30 cellular contexts compared by ENCODE assay signal in genomic region chr3:127262533-127262932, GRCh38. TPM values are rescaled to one million over a fixed set of nuclear protein-coding genes. Genes with fewer than 3 reads are reported as not detected.
"Had no signal": no experiment of that assay in that cellular context is flagged by ENCODE, and none has a peak within 500 bp of the region (broad histone marks: within the 10 kb centered on the region; RNA-seq: fewer than 3 reads in every experiment).

No MANE protein-coding gene starts in this region.

- H3K36me3 ChIP-seq: esophagus squamous epithelium, gastrocnemius medialis, heart right ventricle, left lung, lower lobe of right lung had no signal

- ATAC-seq: effector memory CD8-positive, alpha-beta T cell; esophagus mucosa; gastrocnemius medialis; heart right ventricle; left cardiac atrium; left lung; left ventricle myocardium superior; lower lobe of right lung; mucosa of descending colon had no signal

- H3K36me3 Mint-ChIP-seq: mesothelial cell of epicardium had no signal

- H3K27me3 ChIP-seq: gastrocnemius medialis, left lung had no signal

- H3K9me3 Mint-ChIP-seq: effector memory CD8-positive, alpha-beta T cell; endodermal cell; mesothelial cell of epicardium had no signal

- H3K4me1 ChIP-seq: esophagus squamous epithelium, gastrocnemius medialis, heart right ventricle, left lung, lower lobe of right lung had no signal

- H3K9me3 ChIP-seq: esophagus squamous epithelium, gastrocnemius medialis, heart right ventricle, left lung, lower lobe of right lung, mucosa of descending colon had no signal

- H3K4me3 ChIP-seq: coronary artery, dorsolateral prefrontal cortex, esophagus squamous epithelium, gastrocnemius medialis, heart right ventricle, left lung, lower lobe of right lung, mucosa of descending colon had no signal

- H3K4me3 Mint-ChIP-seq: effector memory CD8-positive, alpha-beta T cell; endodermal cell; mesothelial cell of epicardium had no signal

- H3K27ac ChIP-seq: coronary artery, dorsolateral prefrontal cortex, epithelial cell of prostate, esophagus squamous epithelium, gastrocnemius medialis, heart right ventricle, left lung, lower lobe of right lung had no signal

- DNase-seq: dermis blood vessel endothelial cell; dorsolateral prefrontal cortex; effector CD8-positive, alpha-beta T cell; effector memory CD8-positive, alpha-beta T cell; endodermal cell; erythroblast; esophagus squamous epithelium; foreskin fibroblast; foreskin melanocyte; gastrocnemius medialis; glutamatergic neuron; head of caudate nucleus; heart right ventricle; hippocampal formation; left cardiac atrium; left lung; left ventricle myocardium superior; lower lobe of right lung; mesenchymal stem cell; mucosa of descending colon had no signal

- H3K27ac Mint-ChIP-seq: effector memory CD8-positive, alpha-beta T cell; endodermal cell; mesothelial cell of epicardium had no signal

- H3K4me1 Mint-ChIP-seq: endodermal cell, mesothelial cell of epicardium had no signal

RNA-seq across cellular contexts. Expression of gene PRR20G, which starts 25.3 kb away (rescaled TPM):
- total RNA-seq: dermis blood vessel endothelial cell, dorsolateral prefrontal cortex, endodermal cell, esophagus mucosa, esophagus squamous epithelium, gastrocnemius medialis, glomerular endothelial cell, heart right ventricle, left cardiac atrium, left lung, left ventricle myocardium superior, lower leg skin, lower lobe of right lung, lung microvascular endothelial cell, mesenteric fat pad, mesothelial cell of epicardium, mucosa of descending colon, myocyte had no signal
- polyA plus RNA-seq: heart right ventricle, keratinocyte had no signal
